In the genomic region with DNA sequence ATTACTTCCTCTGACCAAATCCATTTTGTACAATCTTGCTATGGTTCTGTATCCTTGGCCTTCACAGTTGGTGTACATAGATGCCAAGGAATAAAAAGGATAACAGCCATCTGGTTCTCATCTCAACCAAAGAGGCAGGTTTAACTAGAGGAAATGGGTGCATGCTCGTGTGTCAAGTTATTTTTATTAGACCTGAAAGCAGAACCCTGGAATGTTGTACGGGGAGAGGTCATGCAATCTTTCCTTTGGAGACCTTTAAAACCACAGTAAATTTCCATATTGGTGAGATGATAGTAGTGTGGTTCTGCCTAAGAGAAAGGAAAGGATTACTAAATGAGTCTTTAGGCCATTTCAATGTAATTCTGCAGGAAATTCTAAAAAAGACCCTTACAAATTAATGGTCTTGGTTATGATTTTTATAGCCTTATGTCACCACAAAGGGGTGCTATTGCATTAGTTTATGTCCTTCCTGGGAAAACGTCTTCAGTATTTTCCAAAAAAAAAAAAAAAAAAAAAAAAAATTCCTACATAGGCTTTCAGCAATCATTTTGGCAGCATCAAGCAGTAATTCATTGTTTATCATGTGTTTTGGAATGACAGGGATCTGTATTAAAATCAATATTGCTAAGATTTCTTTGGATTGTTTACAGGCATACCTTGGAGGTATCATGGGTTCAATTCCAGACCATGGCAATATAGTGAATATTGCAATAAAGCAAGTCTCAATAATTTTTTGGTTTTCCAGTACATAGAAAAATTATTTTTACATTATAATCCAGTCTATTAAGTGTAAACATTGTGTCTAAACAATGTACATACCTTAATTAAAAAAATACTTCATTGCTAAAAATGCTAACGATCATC, we compare ENCODE assay signal across 8 cellular contexts.
DNase-seq lines count a peak whose midpoint lies in the region; FAIRE-seq and TF ChIP-seq lines count a peak whose summit lies in the region.

No MANE protein-coding gene starts in this region.

- H3K4me3 ChIP-seq in Caco-2 (ENCODE audit: low read depth, low read length) (no peak overlapping the region), MM.1S (ENCODE audit: low read length) (no peak overlapping the region), bronchial epithelial cell (ENCODE audit: low read depth, low read length) (no peak overlapping the region)

- no peaks in the 10 kb centered on the region for H3K36me3 Mint-ChIP-seq in Caco-2 (ENCODE audit: insufficient read depth, unreplicated experiment)

- H3K36me3 ChIP-seq in Caco-2 (ENCODE audit: control insufficient read depth, insufficient read depth, low read length) = no peaks in the 10 kb centered on the region
- H3K36me3 ChIP-seq in MM.1S (replicated peaks; ENCODE audit: insufficient read depth, low read length) = no peaks in the 10 kb centered on the region
- H3K36me3 ChIP-seq in bronchial epithelial cell (ENCODE audit: control insufficient read depth, insufficient read depth, low read length) = no peaks in the 10 kb centered on the region

- no peaks in the 10 kb centered on the region for H3K27me3 Mint-ChIP-seq in Caco-2 (ENCODE audit: insufficient read depth, unreplicated experiment)

- no peak overlapping the region for H3K27ac ChIP-seq in MM.1S (ENCODE audit: low read length)

- no peak overlapping the region for H3K4me2 ChIP-seq in MM.1S (ENCODE audit: low read depth, low read length)

- H3K27me3 ChIP-seq in Caco-2 (replicated peaks; ENCODE audit: control insufficient read depth, insufficient read depth, low read length) (no peaks in the 10 kb centered on the region), MM.1S (replicated peaks; ENCODE audit: insufficient read depth, low read length) (no peaks in the 10 kb centered on the region), bronchial epithelial cell (ENCODE audit: control insufficient read depth, insufficient read depth, low read length) (no peaks in the 10 kb centered on the region)

- no peak overlapping the region for H3K27ac Mint-ChIP-seq in Caco-2 (ENCODE audit: unreplicated experiment)

- H3K9me2 ChIP-seq in MM.1S (replicated peaks; ENCODE audit: insufficient read depth, low read length) = no peaks in the 10 kb centered on the region

- no peaks in the 10 kb centered on the region for H4K20me1 ChIP-seq in MM.1S (ENCODE audit: insufficient read depth, low read length)

- H3F3A ChIP-seq in MM.1S (ENCODE audit: insufficient read depth, low read length) = no peaks in the 10 kb centered on the region

- intact Hi-C loops in Caco-2 (cut with micrococcal nuclease; ENCODE audit: unreplicated experiment) = loop anchor here (1.0 kb wide), 2 partner anchors 1132 to 1437 kb away; no protein-coding TSS in a partner anchor

- H2AFZ ChIP-seq in MM.1S (ENCODE audit: low read length) = no peak overlapping the region

- no peaks in the 10 kb centered on the region for H3K79me2 ChIP-seq in MM.1S (ENCODE audit: low read length)

- no peaks in the 10 kb centered on the region for H3K9me3 Mint-ChIP-seq in Caco-2 (ENCODE audit: unreplicated experiment)

- no peak for FAIRE-seq in bronchial epithelial cell (lab: Jason Lieb, UNC)

- H3K4me1 ChIP-seq in Caco-2 (no peaks in the 10 kb centered on the region), MM.1S (ENCODE audit: low read length) (no peaks in the 10 kb centered on the region)

- DNase-seq in Caco-2 = peak in 1 of 2 experiments; percentile 6
- DNase-seq in MM.1S = no peak
- peak; percentile 53 for DNase-seq in bronchial epithelial cell (ENCODE audit: low read depth)
- DNase-seq in myocyte (ENCODE audit: low read depth) = peak; percentile 62
- DNase-seq in activated T-cell treated with anti-CD3 and anti-CD28 coated beads for 4 hours = no peak
- no peak for DNase-seq in effector CD8-positive, alpha-beta T cell (lab: John Stamatoyannopoulos, UW)
- DNase-seq in GF-D8 (lab: John Stamatoyannopoulos, UW) = no peak
- no peak for DNase-seq in stimulated activated naive CD4-positive, alpha-beta T cell treated with Interleukin-2 at 50 U/mL for 16 hours (lab: John Stamatoyannopoulos, UW)

- H3K4me1 Mint-ChIP-seq in Caco-2 (ENCODE audit: low read depth, unreplicated experiment) = no peaks in the 10 kb centered on the region

- CTCF ChIA-PET in Caco-2 (lab: Charles Lee) = no interaction called here

- H3K9me3 ChIP-seq in Caco-2 (no peaks in the 10 kb centered on the region), MM.1S (replicated peaks; ENCODE audit: insufficient read depth, low read length) (no peaks in the 10 kb centered on the region)

- POLR2A ChIA-PET in Caco-2 (lab: Charles Lee) = no interaction called here

- H3K4me3 Mint-ChIP-seq in Caco-2 (ENCODE audit: unreplicated experiment) = no peak overlapping the region

- H3K9ac ChIP-seq in MM.1S (ENCODE audit: low read length) = no peak overlapping the region

- BruUV-seq in Caco-2 (replicated peaks; lab: Mats Ljungman, UMichigan) = no TSS peak

- TF ChIP-seq CTCF in Caco-2 (IDR thresholded peaks at IDR 0.05; ENCODE audit: insufficient read depth in 1 of 2, low read depth in 1 of 2, low read length in 1 of 2, severe bottlenecking in 1 of 2, unreplicated experiment in 1 of 2) (peak; percentile 25 to 27), MM.1S (IDR thresholded peaks at IDR 0.05; ENCODE audit: low read length) (peak; percentile 43), bronchial epithelial cell (IDR thresholded peaks at IDR 0.05; ENCODE audit: insufficient read depth, low read length, severe bottlenecking) (no peak)

Comparison
In these comparisons a context has a peak if more than half of its experiments do, and no peak if none do; other contexts are left out.
1. DNase-seq: peak in bronchial epithelial cell (single experiment) and myocyte (single experiment); none in MM.1S (single experiment), activated T-cell treated with anti-CD3 and anti-CD28 coated beads for 4 hours (single experiment), effector CD8-positive, alpha-beta T cell (single experiment), GF-D8 (single experiment) and stimulated activated naive CD4-positive, alpha-beta T cell treated with Interleukin-2 at 50 U/mL for 16 hours (single experiment).